9 cellular contexts compared by ENCODE assay signal in genomic region chr9:87711857-87712800, GRCh38. TPM values are rescaled to one million over a fixed set of nuclear protein-coding genes. Genes with fewer than 3 reads are reported as not detected.
DNase-seq lines count a peak whose midpoint lies in the region; ATAC-seq and TF ChIP-seq lines count a peak whose summit lies in the region.
"Had no signal": no experiment of that assay in that cellular context is flagged by ENCODE, and none has a peak within 500 bp of the region (broad histone marks: within the 10 kb centered on the region; RNA-seq: fewer than 3 reads in every experiment).

No MANE protein-coding gene starts in this region.

- peak overlapping the region; percentile 15 to 38 for H3K27ac Mint-ChIP-seq in natural killer cell treated with Interleukin-12 subunit alpha and Interleukin-12 subunit beta and Interleukin-15 and Interleukin-18, amount 100 ng/mL, for 72 hours

- H3K4me1 Mint-ChIP-seq in natural killer cell treated with Interleukin-12 subunit alpha and Interleukin-12 subunit beta and Interleukin-15 and Interleukin-18, amount 100 ng/mL, for 72 hours (ENCODE audit: low read depth in 2 of 2): peaks cover 7 to 28% of the 10 kb centered on the region in 2 donors

- H3K4me1 ChIP-seq in Panc1 (ENCODE audit: control insufficient read depth, insufficient read depth, low read length) (no peaks in the 10 kb centered on the region; the same call in 1 of the 2 replicates), BE2C (no peaks in the 10 kb centered on the region; the same call in 1 of the 2 replicates)

- H3K4me3 ChIP-seq in Panc1 (ENCODE audit: low read depth in 2 of 2, low read length in 2 of 2): no peak overlapping the region
- H3K4me3 ChIP-seq in BE2C (ENCODE audit: low read depth, low read length): no peak overlapping the region

- peak; percentile 88 for DNase-seq in AG20443 (ENCODE audit: low spot score)
- no peak for DNase-seq in Panc1 (ENCODE audit: low read depth, low spot score)
- DNase-seq in epithelial cell of prostate (ENCODE audit: low read depth, low spot score): no peak
- no peak for DNase-seq in natural killer cell treated with Interleukin-12 subunit alpha and Interleukin-12 subunit beta and Interleukin-15 and Interleukin-18, amount 100 ng/mL, for 72 hours (ENCODE audit: low spot score)
- no peak for DNase-seq in BE2C
- DNase-seq: DND-41 had no signal

- peaks cover 6% of the 10 kb centered on the region for H3K9me3 Mint-ChIP-seq in natural killer cell treated with Interleukin-12 subunit alpha and Interleukin-12 subunit beta and Interleukin-15 and Interleukin-18, amount 100 ng/mL, for 72 hours

- no peaks in the 10 kb centered on the region for H3K9me3 ChIP-seq in Panc1 (ENCODE audit: control insufficient read depth, insufficient read depth, low read depth, low read length)
- H3K9me3 ChIP-seq in BE2C: no peaks in the 10 kb centered on the region

- peaks cover 6 to 15% of the 10 kb centered on the region in 2 donors for H3K27me3 Mint-ChIP-seq in natural killer cell treated with Interleukin-12 subunit alpha and Interleukin-12 subunit beta and Interleukin-15 and Interleukin-18, amount 100 ng/mL, for 72 hours

- TF ChIP-seq CTCF in Panc1 (IDR thresholded peaks at IDR 0.05): no peak
- no peak for TF ChIP-seq CTCF in BE2C (IDR thresholded peaks at IDR 0.05; ENCODE audit: low read depth, low read length)

- intact Hi-C loops in Panc1 (cut with micrococcal nuclease; ENCODE audit: unreplicated experiment): no loop called here

- 0 out of 2 replicates have a peak, but pooled peaks have one; percentile 29 for ATAC-seq in Panc1
- ATAC-seq in natural killer cell treated with Interleukin-12 subunit alpha and Interleukin-12 subunit beta and Interleukin-15 and Interleukin-18, amount 100 ng/mL, for 72 hours: no peak
- ATAC-seq in GM21825 (IDR thresholded peaks at IDR 0.05; ENCODE audit: unreplicated experiment): no peak
- ATAC-seq in HG03025 (IDR thresholded peaks at IDR 0.05; ENCODE audit: low FRiP score, unreplicated experiment): no peak
- no peak for ATAC-seq in HG02798 (IDR thresholded peaks at IDR 0.05; ENCODE audit: poor library complexity, unreplicated experiment)

- POLR2A ChIA-PET in Panc1 (lab: Charles Lee): interaction anchor here (0.6 kb wide), 1 partner anchor 391 kb away, joined by 3 read pairs; no protein-coding TSS in a partner anchor

- H3K27me3 ChIP-seq in Panc1 (ENCODE audit: control insufficient read depth, insufficient read depth, low read length) (no peaks in the 10 kb centered on the region), BE2C (no peaks in the 10 kb centered on the region)

- H3K27ac ChIP-seq in Panc1 (ENCODE audit: low read length) (no peak overlapping the region), epithelial cell of prostate (peak overlapping the region; percentile 45)

- CTCF ChIA-PET in Panc1 (lab: Charles Lee): no interaction called here

- H3K36me3 Mint-ChIP-seq in natural killer cell treated with Interleukin-12 subunit alpha and Interleukin-12 subunit beta and Interleukin-15 and Interleukin-18, amount 100 ng/mL, for 72 hours: no peaks in the 10 kb centered on the region

- no peak overlapping the region for H3K4me3 Mint-ChIP-seq in natural killer cell treated with Interleukin-12 subunit alpha and Interleukin-12 subunit beta and Interleukin-15 and Interleukin-18, amount 100 ng/mL, for 72 hours

- in situ Hi-C loops in Panc1 (cut with HindIII; ENCODE audit: low pct_unique_long_range_greater_than_20kb, low sequenced_read_pairs): no loop called here

- H3K36me3 ChIP-seq in Panc1 (ENCODE audit: control insufficient read depth, insufficient read depth, low read length): no peaks in the 10 kb centered on the region
- H3K36me3 ChIP-seq in BE2C: peaks cover under 1% of the 10 kb centered on the region; the same call in 1 of the 2 replicates

- BruUV-seq in Panc1 (replicated peaks; lab: Mats Ljungman, UMichigan): no TSS peak

RNA-seq across cellular contexts. Expression of gene CTSL, which starts 13.8 kb away (rescaled TPM):
- total RNA-seq in Panc1 (2021; ENCODE audit: unreplicated experiment): 45.2 TPM
- 63.3 TPM for polyA plus RNA-seq in Panc1 (2012; ENCODE audit: insufficient read length)
- 1 to 10 TPM in 1 of 2 donors, under 1 TPM in 1; 0.45 to 2.4 TPM for total RNA-seq in natural killer cell treated with Interleukin-12 subunit alpha and Interleukin-12 subunit beta and Interleukin-15 and Interleukin-18, amount 100 ng/mL, for 72 hours
- polyA plus RNA-seq in BE2C (2012; ENCODE audit: insufficient read depth, insufficient read length, low read depth): 42.7 TPM

Comparison
In these comparisons a context has a peak if more than half of its experiments do, and no peak if none do; other contexts are left out.
1. RNA of gene CTSL, which starts 13.8 kb away (total RNA-seq): 45.2 TPM in Panc1 (single experiment); 0.45 to 2.4 TPM in natural killer cell treated with Interleukin-12 subunit alpha and Interleukin-12 subunit beta and Interleukin-15 and Interleukin-18, amount 100 ng/mL, for 72 hours; every median in the first group is over 10 times any median in the second.